In the genomic region with DNA sequence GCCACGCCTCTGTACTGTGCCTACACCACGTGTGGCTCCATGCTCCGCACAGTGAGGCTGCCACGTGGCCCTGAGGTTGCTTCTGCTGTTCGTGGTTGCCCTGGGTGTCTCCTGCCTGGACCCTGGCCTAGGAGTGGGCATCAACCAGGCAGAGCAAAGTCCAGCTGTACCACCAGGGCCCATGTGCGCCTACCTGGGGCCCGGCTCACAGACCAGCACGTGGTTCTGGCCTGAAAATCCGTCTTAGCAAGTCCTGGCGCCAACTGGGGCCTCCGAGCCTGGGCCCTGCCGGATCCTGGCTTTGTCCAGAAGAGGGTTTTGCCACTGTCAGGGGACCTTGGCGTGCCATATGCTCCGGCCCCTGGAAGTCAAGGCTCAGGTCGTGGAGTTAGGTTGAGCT, we compare ENCODE assay signal across 20 cellular contexts.
DNase-seq lines count a peak whose midpoint lies in the region; ATAC-seq, FAIRE-seq and TF ChIP-seq lines count a peak whose summit lies in the region.
"Had no signal": no experiment of that assay in that cellular context is flagged by ENCODE, and none has a peak within 500 bp of the region (broad histone marks: within the 10 kb centered on the region; RNA-seq: fewer than 3 reads in every experiment).

No MANE protein-coding gene starts in this region.

- POLR2A ChIA-PET in HepG2 (lab: Yijun Ruan, JAX), result no interaction called here

- CTCF ChIA-PET in HepG2 (lab: Yijun Ruan, JAX; ENCODE audit: low intra/inter-chr PET ratio, low total read pairs), result no interaction called here

- no peak for FAIRE-seq in HepG2 (lab: Jason Lieb, UNC)
- FAIRE-seq: A549, D721Med, G401.6, GM12891, GM19239 had no signal

- H3K9ac ChIP-seq in HepG2 (ENCODE audit: insufficient read depth, low read depth, low read length), result no peak overlapping the region
- peak overlapping the region; percentile 21 for H3K9ac ChIP-seq in neuronal stem cell (ENCODE audit: low read depth, low read length, poor library complexity)
- H3K9ac ChIP-seq: BLaER1 treated with 17β-estradiol and CSF1 and Interleukin-3, amounts not matched to agents 10 nM and 100 nM had no signal

- H2AFZ ChIP-seq in HepG2 (ENCODE audit: low read length) (no peak overlapping the region), neuronal stem cell (ENCODE audit: low read length) (no peak overlapping the region)

- H4K8ac ChIP-seq in neuronal stem cell (ENCODE audit: low read depth, low read length), result no peak overlapping the region

- TF ChIP-seq RAD21 in HepG2 (CRISPR knock-in tag; IDR thresholded peaks at IDR 0.05), result no peak

- H2BK5ac ChIP-seq in neuronal stem cell (ENCODE audit: low read length), result peak overlapping the region; percentile 11

- DNase-seq in HepG2 (ENCODE audit: low spot score) (no peak), right lobe of liver (no peak), WERI-Rb-1 (peak; percentile 43), neuronal stem cell (ENCODE audit: low spot score) (no peak)
- no peak for DNase-seq in stimulated activated CD4-positive, alpha-beta T cell treated with anti-CD3 and anti-CD28 coated beads, Interleukin-12 subunit alpha, Interleukin-12 subunit beta, amount 100 ng/mL, for 4 hours
- DNase-seq: AML-193; Caco-2; Calu3; CD4-positive, alpha-beta T cell; CD8-positive, alpha-beta T cell; DMS79 treated with DMSO at 0.1 percent for 48 hours; GF-D8 had no signal

- peak overlapping the region; percentile 84 for H2BK12ac ChIP-seq in neuronal stem cell (ENCODE audit: low read length)

- H3K18ac ChIP-seq in neuronal stem cell (ENCODE audit: low read length), result peak overlapping the region; percentile 80

- H3K14ac ChIP-seq in neuronal stem cell (ENCODE audit: low read length), result peak overlapping the region; percentile 82

- H3K9me3 ChIP-seq in HepG2 (ENCODE audit: low read length) (no peaks in the 10 kb centered on the region), right lobe of liver (no peaks in the 10 kb centered on the region), WERI-Rb-1 (ENCODE audit: severe bottlenecking) (no peaks in the 10 kb centered on the region), neuronal stem cell (replicated peaks in 1 of 2; ENCODE audit: control insufficient read depth in 2 of 2, insufficient read depth in 1 of 2, low read depth in 1 of 2, low read length in 2 of 2) (no peaks in the 10 kb centered on the region)
- H3K9me3 ChIP-seq: A549; BLaER1 treated with 17β-estradiol and CSF1 and Interleukin-3, amounts not matched to agents 10 nM and 100 nM; Caco-2 had no signal

- H3K79me1 ChIP-seq in neuronal stem cell (ENCODE audit: low read depth, low read length), result peaks cover 5% of the 10 kb centered on the region

- peak overlapping the region; percentile 75 for H2AK5ac ChIP-seq in neuronal stem cell (ENCODE audit: low read depth, low read length)

- H3K4me2 ChIP-seq in HepG2 (ENCODE audit: low read depth, low read length), result no peak overlapping the region
- no peak overlapping the region for H3K4me2 ChIP-seq in neuronal stem cell (ENCODE audit: insufficient read depth, low read length, poor library complexity, severe bottlenecking)
- H3K4me2 ChIP-seq: A549; BLaER1 treated with 17β-estradiol and CSF1 and Interleukin-3, amounts not matched to agents 10 nM and 100 nM had no signal

- H3K27me3 ChIP-seq in HepG2 (ENCODE audit: control insufficient read depth in 1 of 2, insufficient read depth in 2 of 2, low read length in 2 of 2) (peaks cover 17 to 55% of the 10 kb centered on the region in 2 experiments), right lobe of liver (no peaks in the 10 kb centered on the region), WERI-Rb-1 (ENCODE audit: insufficient read depth, low read depth, severe bottlenecking) (no peaks in the 10 kb centered on the region), neuronal stem cell (ENCODE audit: control insufficient read depth in 3 of 3, insufficient read depth in 3 of 3, low read depth in 1 of 3, low read length in 3 of 3) (peaks cover 0 to 61% (median 0%) of the 10 kb centered on the region in 3 experiments)

- no peak overlapping the region for H2BK15ac ChIP-seq in neuronal stem cell (ENCODE audit: low read length)

- ATAC-seq in HepG2 (no peak), right lobe of liver (no peak)
- ATAC-seq: A549; CD8-positive, alpha-beta T cell had no signal

- H3K36me3 ChIP-seq in HepG2 (replicated peaks in 1 of 2; ENCODE audit: control insufficient read depth in 1 of 2, insufficient read depth in 2 of 2, low read length in 2 of 2) (no peaks in the 10 kb centered on the region), right lobe of liver (no peaks in the 10 kb centered on the region), WERI-Rb-1 (no peaks in the 10 kb centered on the region), neuronal stem cell (replicated peaks in 1 of 2; ENCODE audit: control insufficient read depth in 2 of 2, insufficient read depth in 2 of 2, low read length in 2 of 2) (no peaks in the 10 kb centered on the region)
- H3K36me3 ChIP-seq: BLaER1 treated with 17β-estradiol and CSF1 and Interleukin-3, amounts not matched to agents 10 nM and 100 nM had no signal

- no peak for TF ChIP-seq EP300 in HepG2 (IDR thresholded peaks at IDR 0.05; ENCODE audit: low read depth in 2 of 2, low read length in 2 of 2)
- TF ChIP-seq EP300 in HepG2 (CRISPR knock-in tag; IDR thresholded peaks at IDR 0.05; ENCODE audit: borderline replicate concordance), result no peak

- no peak overlapping the region for H3K4me3 ChIP-seq in HepG2 (replicated peaks in 1 of 3; ENCODE audit: insufficient read depth in 1 of 3, low read depth in 2 of 3, low read length in 3 of 3)
- no peak overlapping the region for H3K4me3 ChIP-seq in right lobe of liver
- H3K4me3 ChIP-seq in WERI-Rb-1 (ENCODE audit: low read depth, low read length), result no peak overlapping the region
- H3K4me3 ChIP-seq in neuronal stem cell (ENCODE audit: low read length in 2 of 2), result no peak overlapping the region
- H3K4me3 ChIP-seq: A549; BLaER1 treated with 17β-estradiol and CSF1 and Interleukin-3, amounts not matched to agents 10 nM and 100 nM had no signal

- intact Hi-C loops in HepG2 (cut with micrococcal nuclease; ENCODE audit: unreplicated experiment), result no loop called here
- intact Hi-C loops in right lobe of liver (cut with DNase I), result no loop called here

- TF ChIP-seq POLR2A in HepG2 (IDR thresholded peaks at IDR 0.05; ENCODE audit: insufficient read depth in 1 of 2, low read depth in 2 of 2, low read length in 2 of 2) (no peak), right lobe of liver (IDR thresholded peaks at IDR 0.05) (no peak)

- no peak overlapping the region for H3K27ac ChIP-seq in HepG2 (ENCODE audit: extremely low read length, insufficient read depth, low read length)
- no peak overlapping the region for H3K27ac ChIP-seq in right lobe of liver
- H3K27ac ChIP-seq in WERI-Rb-1, result no peak overlapping the region; the same call in 1 of the 2 replicates
- no peak overlapping the region for H3K27ac ChIP-seq in neuronal stem cell (replicated peaks; ENCODE audit: low read length)
- H3K27ac ChIP-seq: 22Rv1; A549; BLaER1 treated with 17β-estradiol and CSF1 and Interleukin-3, amounts not matched to agents 10 nM and 100 nM; C4-2B had no signal

- TF ChIP-seq CTCF in HepG2 (CRISPR knock-in tag; IDR thresholded peaks at IDR 0.05) (no peak), right lobe of liver (IDR thresholded peaks at IDR 0.05) (no peak), WERI-Rb-1 (IDR thresholded peaks at IDR 0.05; ENCODE audit: low read depth, low read length) (no peak)

- peak overlapping the region; percentile 85 for H3K23ac ChIP-seq in neuronal stem cell (ENCODE audit: low read depth, low read length, poor library complexity)

- no peaks in the 10 kb centered on the region for H3K79me2 ChIP-seq in HepG2 (ENCODE audit: insufficient read depth, low read length)

- H3K4me1 ChIP-seq in HepG2 (ENCODE audit: insufficient read depth, low read length) (peaks cover 5% of the 10 kb centered on the region; the same call in 1 of the 2 replicates), right lobe of liver (no peaks in the 10 kb centered on the region), neuronal stem cell (ENCODE audit: control insufficient read depth in 2 of 2, insufficient read depth in 1 of 2, low read depth in 1 of 2, low read length in 2 of 2) (no peaks in the 10 kb centered on the region)
- H3K4me1 ChIP-seq: A549, Caco-2 had no signal

- whole genome bisulfite sequencing in HepG2 (ENCODE audit: low lambda C conversion rate), result 25% methylated on average over 4 of the region's 15 CpGs
- 60% methylated on average over 1 of the region's 15 CpGs for WGBS in right lobe of liver (ENCODE audit: insufficient coverage, low coverage, low lambda C conversion rate, missing lambda C conversion rate)
- WGBS in neuronal stem cell (ENCODE audit: extremely low coverage in 2 of 2, insufficient read length in 2 of 2, insufficient replicate concordance in 1 of 2), 2 donors, result no CpG with 5 or more reads among the region's 15 CpGs

- peak overlapping the region; percentile 92 for H4K91ac ChIP-seq in neuronal stem cell (ENCODE audit: low read depth, low read length, poor library complexity)

- 0 out of 2 replicates have a peak, but pooled peaks cover 4% of the 10 kb centered on the region for H4K20me1 ChIP-seq in HepG2 (ENCODE audit: insufficient read depth, low read length)

- no TSS peak for BruUV-seq in HepG2 (replicated peaks; lab: Mats Ljungman, UMichigan)

- peak overlapping the region; percentile 37 for H3K4ac ChIP-seq in neuronal stem cell (ENCODE audit: low read length)

- in situ Hi-C loops in HepG2 (cut with HindIII; ENCODE audit: extremely low pct_ligation_motif_present, low pct_unique_long_range_greater_than_20kb), result no loop called here

- H2BK120ac ChIP-seq in neuronal stem cell (ENCODE audit: low read depth, low read length), result no peak overlapping the region
